In the genomic region with DNA sequence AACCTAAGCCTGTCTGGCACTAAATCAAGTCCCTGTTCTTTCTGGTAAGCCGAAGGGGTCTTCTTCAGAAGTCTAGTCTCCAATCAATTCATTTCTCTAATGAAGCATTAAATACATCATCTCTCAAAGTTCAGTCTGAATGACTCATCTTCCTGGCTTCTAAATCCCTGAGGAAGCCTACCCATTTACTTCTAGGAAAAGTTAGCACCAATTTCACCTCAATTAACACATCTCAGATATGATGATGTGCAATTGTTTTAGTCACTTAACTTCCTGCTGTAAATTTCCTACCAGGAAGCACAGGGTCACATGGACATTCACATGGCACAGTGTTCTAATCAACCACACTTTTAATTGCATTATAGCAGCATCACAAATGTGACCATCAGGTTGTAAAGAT, we compare ENCODE assay signal across 18 cellular contexts. TPM values are rescaled to one million over a fixed set of nuclear protein-coding genes. Genes with fewer than 3 reads are reported as not detected.
A peak's percentile ranks its signal among the peaks of the same experiment; 100 is the strongest.
DNase-seq lines count a peak whose midpoint lies in the region; ATAC-seq and TF ChIP-seq lines count a peak whose summit lies in the region.
"Had no signal": no experiment of that assay in that cellular context is flagged by ENCODE, and none has a peak within 500 bp of the region (broad histone marks: within the 10 kb centered on the region; RNA-seq: fewer than 3 reads in every experiment).

No MANE protein-coding gene starts in this region.

- no peak overlapping the region for H3K9ac ChIP-seq in SK-N-SH
- H3K9ac ChIP-seq: KMS-11 had no signal

- no peaks in the 10 kb centered on the region for H3K79me2 ChIP-seq in SK-N-SH (ENCODE audit: insufficient read depth)

- no peak overlapping the region for H3K4me3 Mint-ChIP-seq in glutamatergic neuron (ENCODE audit: unreplicated experiment)
- H3K4me3 Mint-ChIP-seq: CD4-positive, CD25-positive, alpha-beta regulatory T cell had no signal

- no peaks in the 10 kb centered on the region for H3K9me3 Mint-ChIP-seq in glutamatergic neuron (ENCODE audit: unreplicated experiment)

- H3K27me3 ChIP-seq in SK-N-SH (ENCODE audit: insufficient read depth) = no peaks in the 10 kb centered on the region

- H3K9me3 ChIP-seq in SK-N-SH = no peaks in the 10 kb centered on the region

- TF ChIP-seq CTCF in SK-N-SH (IDR thresholded peaks at IDR 0.05) (no peak), glutamatergic neuron (IDR thresholded peaks at IDR 0.05; ENCODE audit: partially characterized antibody, unreplicated experiment) (no peak)

- H3K4me3 ChIP-seq in SK-N-SH (ENCODE audit: low read depth in 2 of 2, low read length in 1 of 2) = no peak overlapping the region

- CTCF ChIA-PET in SK-N-SH (lab: Yijun Ruan, JAX) = interaction anchor here (1.8 kb wide), 1 partner anchor 10 kb away, joined by 5 read pairs; no protein-coding TSS in a partner anchor

- no peaks in the 10 kb centered on the region for H4K20me1 ChIP-seq in SK-N-SH (ENCODE audit: insufficient read depth)

- ATAC-seq in SK-N-SH treated with all-trans-retinoic acid at 6 μM for 48 hours = no peak

- H3F3A ChIP-seq in SK-N-SH (replicated peaks; ENCODE audit: insufficient read depth) = no peaks in the 10 kb centered on the region

- no peak overlapping the region for H3K27ac Mint-ChIP-seq in glutamatergic neuron (ENCODE audit: unreplicated experiment)
- H3K27ac Mint-ChIP-seq: CD4-positive, CD25-positive, alpha-beta regulatory T cell had no signal

- no peaks in the 10 kb centered on the region for H3K4me1 ChIP-seq in SK-N-SH (ENCODE audit: control insufficient read depth in 1 of 2, insufficient read depth in 2 of 2, low read depth in 1 of 2, low read length in 1 of 2)

- no peak overlapping the region for H3K27ac ChIP-seq in SK-N-SH (ENCODE audit: low read depth in 2 of 2, low read length in 1 of 2)
- H3K27ac ChIP-seq: 22Rv1, KMS-11 had no signal

- no peaks in the 10 kb centered on the region for H3K27me3 Mint-ChIP-seq in glutamatergic neuron (ENCODE audit: unreplicated experiment)

- no peak for TF ChIP-seq EP300 in SK-N-SH (IDR thresholded peaks at IDR 0.05; ENCODE audit: borderline replicate concordance in 1 of 2, low read depth in 1 of 2, low read length in 1 of 2)

- POLR2A ChIA-PET in SK-N-SH (lab: Yijun Ruan, JAX) = no interaction called here

- DNase-seq in SK-N-SH (no peak), M059J (ENCODE audit: low read depth) (peak; percentile 19), astrocyte of the hippocampus (ENCODE audit: low read depth, low spot score) (peak; percentile 11), pulmonary artery endothelial cell (ENCODE audit: low read depth, low spot score) (peak; percentile 17), NCI-H510A treated with DMSO at 0.1 percent for 48 hours (lab: John Stamatoyannopoulos, UW) (no peak), glutamatergic neuron (no peak)
- DNase-seq in stimulated activated CD4-positive, alpha-beta T cell treated with anti-CD3 and anti-CD28 coated beads, Interleukin-4, amount 100 ng/mL, for 4 hours = no peak
- DNase-seq: Calu3; CD4-positive, CD25-positive, alpha-beta regulatory T cell; DND-41; MM.1S; NCI-H1105 treated with DMSO at 0.1 percent for 48 hours; NCI-H187; NCI-H446 treated with DMSO at 0.1 percent for 48 hours had no signal

- H2AFZ ChIP-seq in SK-N-SH (ENCODE audit: low read depth) = no peak overlapping the region

- no peaks in the 10 kb centered on the region for H3K36me3 ChIP-seq in SK-N-SH (replicated peaks in 1 of 2; ENCODE audit: control insufficient read depth in 1 of 2, insufficient read depth in 2 of 2, low read length in 1 of 2)

- WGBS in SK-N-SH (ENCODE audit: low lambda C conversion rate) = 79% methylated on average over 1 of the region's 1 CpG

- H3K9me2 ChIP-seq in SK-N-SH = no peaks in the 10 kb centered on the region

- TF ChIP-seq RAD21 in SK-N-SH (IDR thresholded peaks at IDR 0.05; ENCODE audit: low read length) = no peak

- H3K36me3 Mint-ChIP-seq in glutamatergic neuron (ENCODE audit: unreplicated experiment) = no peaks in the 10 kb centered on the region

- H3K4me2 ChIP-seq in SK-N-SH = no peak overlapping the region
- H3K4me2 ChIP-seq: KMS-11 had no signal

- no peaks in the 10 kb centered on the region for H3K4me1 Mint-ChIP-seq in glutamatergic neuron (ENCODE audit: low read depth, unreplicated experiment)
- H3K4me1 Mint-ChIP-seq: CD4-positive, CD25-positive, alpha-beta regulatory T cell had no signal

TF ChIP-seq in SK-N-SH, 30 proteins besides CTCF, POLR2A, EP300 and RAD21:
- TF ChIP-seq FOSL2 (IDR thresholded peaks at IDR 0.05; ENCODE audit: borderline replicate concordance, low read depth) (peak; percentile 42; the same call in 1 of the 2 replicates), TEAD4 (IDR thresholded peaks at IDR 0.05; ENCODE audit: borderline replicate concordance, insufficient read depth) (no peak), TCF12 (IDR thresholded peaks at IDR 0.05) (no peak), EZH2phosphoT487 (IDR thresholded peaks at IDR 0.05; ENCODE audit: borderline replicate concordance, low read depth) (no peak), JUND (IDR thresholded peaks at IDR 0.05) (no peak), MXI1 (IDR thresholded peaks at IDR 0.05; ENCODE audit: low read depth, low read length) (no peak)
- TF ChIP-seq, protein P1, sequence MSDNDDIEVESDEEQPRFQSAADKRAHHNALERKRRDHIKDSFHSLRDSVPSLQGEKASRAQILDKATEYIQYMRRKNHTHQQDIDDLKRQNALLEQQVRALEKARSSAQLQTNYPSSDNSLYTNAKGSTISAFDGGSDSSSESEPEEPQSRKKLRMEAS (IDR thresholded peaks at IDR 0.05; ENCODE audit: low read depth) = no peak
- TF ChIP-seq, protein P2, sequence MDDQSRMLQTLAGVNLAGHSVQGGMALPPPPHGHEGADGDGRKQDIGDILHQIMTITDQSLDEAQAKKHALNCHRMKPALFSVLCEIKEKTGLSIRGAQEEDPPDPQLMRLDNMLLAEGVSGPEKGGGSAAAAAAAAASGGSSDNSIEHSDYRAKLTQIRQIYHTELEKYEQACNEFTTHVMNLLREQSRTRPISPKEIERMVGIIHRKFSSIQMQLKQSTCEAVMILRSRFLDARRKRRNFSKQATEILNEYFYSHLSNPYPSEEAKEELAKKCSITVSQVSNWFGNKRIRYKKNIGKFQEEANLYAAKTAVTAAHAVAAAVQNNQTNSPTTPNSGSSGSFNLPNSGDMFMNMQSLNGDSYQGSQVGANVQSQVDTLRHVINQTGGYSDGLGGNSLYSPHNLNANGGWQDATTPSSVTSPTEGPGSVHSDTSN (IDR thresholded peaks at IDR 0.05) = no peak

TF ChIP-seq in SK-N-SH treated with all-trans-retinoic acid at 6 μM for 48 hours, 23 proteins besides CTCF, POLR2A, EP300 and RAD21:
- TF ChIP-seq ZNF70 (CRISPR knock-in tag; IDR thresholded peaks at IDR 0.05) (no peak), BACH2 (CRISPR knock-in tag; IDR thresholded peaks at IDR 0.05; ENCODE audit: borderline replicate concordance) (no peak), GLIS3 (CRISPR knock-in tag; IDR thresholded peaks at IDR 0.05) (no peak)

RNA-seq across cellular contexts. Expression of a gene that starts 49.9 kb away (rescaled TPM):
- polyA plus RNA-seq in SK-N-SH (2012; rRNA removed) = 0.02 TPM in 1 of 2 replicates, not detected in the other
- 0.03 and 0.06 TPM in 2 replicates for polyA plus RNA-seq in SK-N-SH (2012; cell fraction: cytosol; rRNA removed)
- 0.06 and 0.14 TPM in 2 replicates for polyA plus RNA-seq in SK-N-SH (2012; cell fraction: nucleus; rRNA removed)
- total RNA-seq in M059J (2014; rRNA removed; shearing (Covaris generic)) = not detected in 2 replicates
- total RNA-seq in pulmonary artery endothelial cell (under 0.01 TPM in 2 replicates), glutamatergic neuron (ENCODE audit: unreplicated experiment) (0.20 TPM)
- total RNA-seq: RPMI7951 had no signal

RNA-seq across cellular contexts. Expression of a gene that starts 50.5 kb away (rescaled TPM):
- polyA plus RNA-seq in SK-N-SH (2012; rRNA removed) = 36.1 and 38.7 TPM in 2 replicates
- polyA plus RNA-seq in SK-N-SH (2012; cell fraction: cytosol; rRNA removed) = 48.2 and 63.7 TPM in 2 replicates
- polyA plus RNA-seq in SK-N-SH (2012; cell fraction: nucleus; rRNA removed) = 14.8 and 20.6 TPM in 2 replicates
- total RNA-seq in M059J (2014; rRNA removed; shearing (Covaris generic)) = 41.6 and 55.2 TPM in 2 replicates
- total RNA-seq in pulmonary artery endothelial cell (24.7 and 53.9 TPM in 2 replicates), glutamatergic neuron (ENCODE audit: unreplicated experiment) (8.5 TPM)

Comparison
In these comparisons a context has a peak if more than half of its experiments do, and no peak if none do; other contexts are left out.
1. DNase-seq: peak in M059J (single experiment), astrocyte of the hippocampus (single experiment) and pulmonary artery endothelial cell (single experiment); none in SK-N-SH (single experiment), NCI-H510A treated with DMSO at 0.1 percent for 48 hours (single experiment), stimulated activated CD4-positive, alpha-beta T cell treated with anti-CD3 and anti-CD28 coated beads, Interleukin-4, amount 100 ng/mL, for 4 hours (0 of 2) and glutamatergic neuron (single experiment).